Comparison of ENCODE assay signal across 30 cellular contexts in the genomic region with DNA sequence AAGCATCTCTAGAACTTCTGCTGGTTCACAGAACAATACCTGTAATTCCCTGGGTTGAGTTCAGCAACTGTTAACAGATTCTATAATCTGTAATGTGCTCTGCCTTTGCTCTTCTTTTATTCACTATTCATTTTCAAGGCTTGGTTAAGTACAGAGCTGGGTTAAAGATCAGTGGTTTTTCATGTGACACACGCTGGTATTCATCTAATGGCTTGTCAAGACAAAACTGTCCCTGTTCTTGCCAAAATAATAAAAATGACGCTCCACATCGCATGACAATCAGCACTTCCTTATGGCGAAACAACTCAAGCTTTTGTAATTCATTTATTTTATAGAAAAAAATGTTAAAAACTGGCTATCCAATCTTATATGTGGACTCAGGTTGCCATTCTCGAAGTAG.
"Had no signal": no experiment of that assay in that cellular context is flagged by ENCODE, and none has a peak within 500 bp of the region (broad histone marks: within the 10 kb centered on the region; RNA-seq: fewer than 3 reads in every experiment).

No MANE protein-coding gene starts in this region.

- DNase-seq: activated CD4-positive, alpha-beta T cell treated with anti-CD3 and anti-CD28 coated beads for 48 hours; activated CD4-positive, alpha-beta T cell treated with anti-CD3 and anti-CD28 coated beads, Interleukin-2, amount 50 U/mL, for 4 hours; activated CD4-positive, CD25-positive, alpha-beta regulatory T cell treated with anti-CD3 and anti-CD28 coated beads, Interleukin-2, amount 50 U/mL, for 72 hours; activated CD8-positive, alpha-beta memory T cell treated with anti-CD3 and anti-CD28 coated beads, Interleukin-2, amount 50 U/mL, for 48 hours; activated CD8-positive, alpha-beta T cell treated with anti-CD3 and anti-CD28 coated beads, Interleukin-2, amount 10 ng/mL, durations not matched to agents 7 days and 5 days; activated effector memory CD4-positive, alpha-beta T cell treated with anti-CD3 and anti-CD28 coated beads, Interleukin-2, amount 50 U/mL, for 16 hours; activated naive CD4-positive, alpha-beta T cell treated with Interleukin-2 at 50 U/mL for 16 hours; activated naive CD8-positive, alpha-beta T cell treated with anti-CD3 and anti-CD28 coated beads, Interleukin-2, amount 50 U/mL, for 24 hours; activated T-cell treated with anti-CD3 and anti-CD28 coated beads, Interleukin-2, amount 50 U/mL, for 24 hours; amygdala; NCI-H1092 treated with DMSO at 0.1 percent for 48 hours; NCI-H1417 treated with DMSO at 0.1 percent for 48 hours; NCI-H1694; NCI-H2029; NCI-H2107; NCI-H2171 treated with DMSO at 0.1 percent for 48 hours; NCI-H510A treated with DMSO at 0.1 percent for 48 hours; NCI-H82; NK-92 treated with Interleukin-12 subunit alpha and Interleukin-12 subunit beta, amount 100 ng/mL, for 24 hours; OCI-M1; RPMI8226; T-helper 17 cell; T-helper 9 cell had no signal

- H3K4me1 Mint-ChIP-seq: activated naive CD8-positive, alpha-beta T cell treated with anti-CD3 and anti-CD28 coated beads, Interleukin-2, amount 50 U/mL, for 24 hours; central memory CD8-positive, alpha-beta T cell; T-helper 17 cell had no signal

- H3K9me3 Mint-ChIP-seq: activated naive CD4-positive, alpha-beta T cell treated with anti-CD3 and anti-CD28 coated beads, Interleukin-2, amount 50 U/mL, for 72 hours; activated naive CD8-positive, alpha-beta T cell treated with anti-CD3 and anti-CD28 coated beads, Interleukin-2, amount 50 U/mL, for 24 hours; activated T-cell treated with anti-CD3 and anti-CD28 coated beads, Interleukin-2, amount 50 U/mL, for 24 hours; brain had no signal

- H3K4me3 Mint-ChIP-seq: activated CD8-positive, alpha-beta T cell treated with anti-CD3 and anti-CD28 coated beads, Interleukin-2, amount 10 ng/mL, durations not matched to agents 7 days and 5 days; activated naive CD8-positive, alpha-beta T cell treated with anti-CD3 and anti-CD28 coated beads, Interleukin-2, amount 50 U/mL, for 24 hours; activated T-cell treated with anti-CD3 and anti-CD28 coated beads, Interleukin-2, amount 50 U/mL, for 24 hours; brain; central memory CD8-positive, alpha-beta T cell; T-helper 17 cell; WTC11 had no signal

- H3K36me3 Mint-ChIP-seq: activated naive CD4-positive, alpha-beta T cell treated with anti-CD3 and anti-CD28 coated beads, Interleukin-2, amount 50 U/mL, for 72 hours; brain had no signal

- ATAC-seq: activated CD8-positive, alpha-beta T cell treated with anti-CD3 and anti-CD28 coated beads, Interleukin-2, amount 10 ng/mL, durations not matched to agents 7 days and 5 days; activated naive CD4-positive, alpha-beta T cell treated with anti-CD3 and anti-CD28 coated beads, Interleukin-2, amount 50 U/mL, for 72 hours; activated naive CD8-positive, alpha-beta T cell treated with anti-CD3 and anti-CD28 coated beads, Interleukin-2, amount 50 U/mL, for 24 hours; Panc1; Right ventricle myocardium inferior; T-helper 17 cell; WTC11 had no signal

- H3K27ac Mint-ChIP-seq: activated CD8-positive, alpha-beta T cell treated with anti-CD3 and anti-CD28 coated beads, Interleukin-2, amount 10 ng/mL, durations not matched to agents 7 days and 5 days; activated naive CD4-positive, alpha-beta T cell treated with anti-CD3 and anti-CD28 coated beads, Interleukin-2, amount 50 U/mL, for 72 hours; activated naive CD8-positive, alpha-beta T cell treated with anti-CD3 and anti-CD28 coated beads, Interleukin-2, amount 50 U/mL, for 24 hours; activated T-cell treated with anti-CD3 and anti-CD28 coated beads, Interleukin-2, amount 50 U/mL, for 24 hours; T-helper 17 cell; WTC11 had no signal

- H3K9ac ChIP-seq: KMS-11 had no signal

- H3K27ac ChIP-seq: KMS-11 had no signal
